ENCODE assay signal across 29 cellular contexts in the genomic region with DNA sequence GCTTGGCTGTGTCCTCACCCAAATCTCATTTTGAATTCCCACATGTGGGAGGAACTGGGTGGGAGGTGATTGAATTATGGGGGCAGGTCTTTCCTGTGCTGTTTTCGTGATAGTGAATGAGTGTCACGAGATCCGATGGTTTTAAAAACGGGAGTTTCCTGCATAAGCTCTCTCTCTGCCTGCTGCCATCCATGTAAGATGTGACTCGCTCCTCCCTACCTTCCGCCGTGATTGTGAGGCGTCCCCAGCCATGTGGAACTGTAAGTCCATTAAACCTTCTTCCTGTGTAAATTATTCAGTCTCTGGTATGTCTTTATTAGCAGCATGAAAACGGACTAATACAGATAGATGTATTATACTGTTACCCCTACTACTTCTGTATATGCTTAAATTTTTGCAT. TPM values are rescaled to one million over a fixed set of nuclear protein-coding genes. Genes with fewer than 3 reads are reported as not detected.
"Had no signal": no experiment of that assay in that cellular context is flagged by ENCODE, and none has a peak within 500 bp of the region (broad histone marks: within the 10 kb centered on the region; RNA-seq: fewer than 3 reads in every experiment).

No MANE protein-coding gene starts in this region.

- H3K27me3 Mint-ChIP-seq: activated CD4-positive, alpha-beta memory T cell treated with anti-CD3 and anti-CD28 coated beads, Interleukin-2, amount 10 ng/mL, durations not matched to agents 7 days and 5 days; activated CD4-positive, alpha-beta T cell treated with anti-CD3 and anti-CD28 coated beads for 36 hours; activated naive CD4-positive, alpha-beta T cell treated with anti-CD3 and anti-CD28 coated beads, Interleukin-2, amount 10 ng/mL, durations not matched to agents 7 days and 5 days; central memory CD8-positive, alpha-beta T cell; T-helper 17 cell had no signal

- H3K27ac Mint-ChIP-seq: activated CD4-positive, alpha-beta memory T cell treated with anti-CD3 and anti-CD28 coated beads, Interleukin-2, amount 10 ng/mL, durations not matched to agents 7 days and 5 days; activated CD4-positive, alpha-beta T cell treated with anti-CD3 and anti-CD28 coated beads for 36 hours; activated naive CD4-positive, alpha-beta T cell treated with anti-CD3 and anti-CD28 coated beads, Interleukin-2, amount 10 ng/mL, durations not matched to agents 7 days and 5 days; activated T-cell treated with anti-CD3 and anti-CD28 coated beads, Interleukin-2, amount 50 U/mL, for 72 hours; activated T-helper 2 cell treated with anti-CD3 and anti-CD28 coated beads, Interferon-gamma antibody, Interleukin-2, Interleukin-4, amounts not matched to agents 10 μg/mL and 5 μg/mL and 100 μg/mL, durations not matched to agents 14 hours and 24 hours and 36 hours; T-helper 17 cell had no signal

- H3K27me3 ChIP-seq: SJCRH30 had no signal

- H3K27ac ChIP-seq: SJCRH30, VCaP had no signal

- H3K4me3 Mint-ChIP-seq: activated CD4-positive, alpha-beta memory T cell treated with anti-CD3 and anti-CD28 coated beads, Interleukin-2, amount 10 ng/mL, durations not matched to agents 7 days and 5 days; activated CD4-positive, alpha-beta T cell treated with anti-CD3 and anti-CD28 coated beads for 36 hours; activated naive CD4-positive, alpha-beta T cell treated with anti-CD3 and anti-CD28 coated beads, Interleukin-2, amount 10 ng/mL, durations not matched to agents 7 days and 5 days; activated T-cell treated with anti-CD3 and anti-CD28 coated beads, Interleukin-2, amount 50 U/mL, for 72 hours; central memory CD8-positive, alpha-beta T cell; T-helper 17 cell had no signal

- DNase-seq: activated CD4-positive, alpha-beta memory T cell treated with anti-CD3 and anti-CD28 coated beads, Interleukin-2, amount 10 ng/mL, durations not matched to agents 7 days and 5 days; activated CD4-positive, alpha-beta T cell treated with anti-CD3 and anti-CD28 coated beads for 36 hours; activated CD4-positive, alpha-beta T cell treated with anti-CD3 and anti-CD28 coated beads, Interleukin-2, amount 50 U/mL, for 1 hour; activated gamma-delta T cell treated with Interleukin-2 at 50 U/mL for 16 hours; activated naive CD4-positive, alpha-beta T cell treated with anti-CD3 and anti-CD28 coated beads, Interleukin-2, amount 10 ng/mL, durations not matched to agents 7 days and 5 days; activated T-cell treated with anti-CD3 and anti-CD28 coated beads for 4 hours; activated T-cell treated with anti-CD3 and anti-CD28 coated beads, Interleukin-2, amount 50 U/mL, for 72 hours; aorta; MM.1S; NCI-H1105; NCI-H1436; NCI-H1694 treated with DMSO at 0.1 percent for 48 hours; NCI-H2029 treated with DMSO at 0.1 percent for 48 hours; NCI-H345; NCI-H510A; NCI-H69; NK-92 treated with Interleukin-12 subunit alpha and Interleukin-12 subunit beta, amount 100 ng/mL, for 24 hours; OCI-M1; Right ventricle myocardium superior; RPMI8226; SJCRH30; SW 1271; T-helper 17 cell had no signal

- H3K4me3 ChIP-seq: SJCRH30 had no signal

- H3K9me3 ChIP-seq: SJCRH30 had no signal

- ATAC-seq: activated CD4-positive, alpha-beta T cell treated with anti-CD3 and anti-CD28 coated beads for 36 hours; activated T-cell treated with anti-CD3 and anti-CD28 coated beads, Interleukin-2, amount 50 U/mL, for 72 hours; Panc1; SK-N-SH treated with all-trans-retinoic acid at 6 μM for 48 hours; T-helper 17 cell had no signal

- H3K9me3 Mint-ChIP-seq: activated CD4-positive, alpha-beta memory T cell treated with anti-CD3 and anti-CD28 coated beads, Interleukin-2, amount 10 ng/mL, durations not matched to agents 7 days and 5 days; activated T-cell treated with anti-CD3 and anti-CD28 coated beads, Interleukin-2, amount 50 U/mL, for 72 hours; activated T-helper 2 cell treated with anti-CD3 and anti-CD28 coated beads, Interferon-gamma antibody, Interleukin-2, Interleukin-4, amounts not matched to agents 10 μg/mL and 5 μg/mL and 100 μg/mL, durations not matched to agents 14 hours and 24 hours and 36 hours; central memory CD8-positive, alpha-beta T cell had no signal

RNA-seq across cellular contexts. Expression of gene DPEP1, which starts 47.8 kb away (rescaled TPM):
- total RNA-seq: activated CD4-positive, alpha-beta memory T cell treated with anti-CD3 and anti-CD28 coated beads, Interleukin-2, amount 10 ng/mL, durations not matched to agents 7 days and 5 days; activated CD4-positive, alpha-beta T cell treated with anti-CD3 and anti-CD28 coated beads for 36 hours; activated CD8-positive, alpha-beta memory T cell treated with anti-CD3 and anti-CD28 coated beads for 36 hours; activated T-cell treated with anti-CD3 and anti-CD28 coated beads, Interleukin-2, amount 50 U/mL, for 72 hours; activated T-helper 2 cell treated with anti-CD3 and anti-CD28 coated beads, Interferon-gamma antibody, Interleukin-2, Interleukin-4, amounts not matched to agents 10 μg/mL and 5 μg/mL and 100 μg/mL, durations not matched to agents 14 hours and 24 hours and 36 hours; aorta; Right ventricle myocardium superior; T-helper 17 cell had no signal
